Comparison of ENCODE assay signal across 8 cellular contexts in the genomic region with DNA sequence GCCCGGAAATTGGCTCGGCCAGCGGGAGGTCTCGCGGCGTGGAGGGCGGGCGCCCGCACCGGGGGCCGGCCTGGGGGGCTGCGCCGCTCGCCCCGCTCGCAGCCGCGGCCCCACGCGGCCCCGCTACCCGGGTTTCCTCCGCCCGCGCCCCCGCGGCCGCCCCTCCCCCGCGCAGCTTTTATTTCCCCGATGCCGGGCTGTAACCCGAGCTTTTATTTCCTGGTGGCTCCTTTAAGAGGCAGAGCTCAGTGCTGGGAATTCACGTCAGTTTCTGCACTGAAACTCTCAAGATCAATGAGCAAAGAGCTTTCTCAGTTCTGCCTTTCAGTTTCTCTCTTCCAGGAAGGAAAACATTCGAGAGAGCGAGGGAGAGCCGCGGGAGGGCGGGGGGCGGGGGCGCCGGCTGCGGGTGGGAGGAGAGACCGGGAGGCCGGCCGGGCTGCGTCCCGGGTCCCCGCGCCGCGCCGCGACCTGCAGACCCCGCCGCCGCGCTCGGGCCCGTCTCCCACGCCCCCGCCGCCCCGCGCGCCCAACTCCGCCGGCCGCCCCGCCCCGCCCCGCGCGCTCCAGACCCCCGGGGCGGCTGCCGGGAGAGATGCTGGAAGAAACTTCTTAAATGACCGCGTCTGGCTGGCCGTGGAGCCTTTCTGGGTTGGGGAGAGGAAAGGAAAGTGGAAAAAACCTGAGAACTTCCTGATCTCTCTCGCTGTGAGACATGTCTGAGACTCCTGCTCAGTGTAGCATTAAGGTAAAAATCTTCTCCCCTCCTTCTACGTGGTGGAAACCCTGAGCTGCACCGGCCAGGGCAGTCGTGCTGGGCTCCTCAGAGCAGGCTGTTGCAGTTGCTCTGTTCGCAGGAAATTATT. TPM values are rescaled to one million over a fixed set of nuclear protein-coding genes. Genes with fewer than 3 reads are reported as not detected.
DNase-seq lines count a peak whose midpoint lies in the region; ATAC-seq and TF ChIP-seq lines count a peak whose summit lies in the region.

A gene (plus strand): TSS at position 262 of the 866 bp plus-strand sequence. CDS start 454 bp downstream, at position 716.

- H3K4me3 ChIP-seq in AG10803 (ENCODE audit: low read length) (peak within 1 kb of the TSS; percentile 95), colonic mucosa (peak within 1 kb of the TSS; percentile 67)

- peak; percentile 48 for ATAC-seq in HG03159 (IDR thresholded peaks at IDR 0.05; ENCODE audit: unreplicated experiment)

- intact Hi-C loops in colonic mucosa (cut with DNase I): loop anchor here (5.0 kb wide), 1 partner anchor 83 kb away; no protein-coding TSS in a partner anchor

- in situ Hi-C loops in GM18951 (cut with MboI; ENCODE audit: low sequenced_read_pairs, unreplicated experiment): no loop called here

- H3K27ac ChIP-seq in colonic mucosa (peak within 1 kb of the TSS; percentile 97), layer of hippocampus (ENCODE audit: low read depth, low read length) (peak within 1 kb of the TSS; percentile 93)

- no peaks in the 10 kb centered on the region for H3K27me3 ChIP-seq in colonic mucosa
- no peaks in the 10 kb centered on the region for H3K27me3 ChIP-seq in layer of hippocampus (ENCODE audit: control insufficient read depth, insufficient read depth, low read length)

- H3K9me3 ChIP-seq in colonic mucosa: no peaks in the 10 kb centered on the region

- TF ChIP-seq POLR2A in GM18951 (IDR thresholded peaks at IDR 0.05; ENCODE audit: extremely low read depth, insufficient read depth, insufficient read length): peak; percentile 39

- peaks cover 5% of the 10 kb centered on the region for H3K4me1 ChIP-seq in colonic mucosa

- peak within 1 kb of the TSS; percentile 80 to 93 for H3K9ac ChIP-seq in colonic mucosa (ENCODE audit: low read depth in 2 of 2, low read length in 2 of 2)

- DNase-seq in AG10803 (ENCODE audit: low read depth) (peak; percentile 89), NCI-H446 treated with DMSO at 0.1 percent for 48 hours (lab: John Stamatoyannopoulos, UW) (peak; percentile 67), colonic mucosa (peak; percentile 81)
- peak; percentile 80 to 81 for DNase-seq in activated CD4-positive, alpha-beta T cell treated with anti-CD3 and anti-CD28 coated beads for 4 hours
- peak; percentile 38 to 78 (median 59) for DNase-seq in stimulated activated CD4-positive, alpha-beta T cell treated with anti-CD3 and anti-CD28 coated beads, Interleukin-1b, Interleukin-23, amount 100 ng/mL, for 24 hours (ENCODE audit: low read depth in 4 of 4, low spot score in 1 of 4)

- H3K36me3 ChIP-seq in colonic mucosa: no peaks in the 10 kb centered on the region

- TF ChIP-seq CTCF in AG10803 (conservative IDR thresholded peaks at IDR 0.05; ENCODE audit: low read length) (no peak), colonic mucosa (IDR thresholded peaks at IDR 0.05) (no peak)

RNA-seq across cellular contexts. Expression of the gene that starts here (rescaled TPM):
- 10 to 100 TPM; 49.2 to 73.1 TPM for total RNA-seq in colonic mucosa

Comparison
In these comparisons a context has a peak if more than half of its experiments do, and no peak if none do; other contexts are left out.
1. Peak in every context shown above with its lines: DNase-seq, ATAC-seq, H3K4me3 ChIP-seq and H3K27ac ChIP-seq.